Comparison of ENCODE assay signal across 28 cellular contexts in the genomic region with DNA sequence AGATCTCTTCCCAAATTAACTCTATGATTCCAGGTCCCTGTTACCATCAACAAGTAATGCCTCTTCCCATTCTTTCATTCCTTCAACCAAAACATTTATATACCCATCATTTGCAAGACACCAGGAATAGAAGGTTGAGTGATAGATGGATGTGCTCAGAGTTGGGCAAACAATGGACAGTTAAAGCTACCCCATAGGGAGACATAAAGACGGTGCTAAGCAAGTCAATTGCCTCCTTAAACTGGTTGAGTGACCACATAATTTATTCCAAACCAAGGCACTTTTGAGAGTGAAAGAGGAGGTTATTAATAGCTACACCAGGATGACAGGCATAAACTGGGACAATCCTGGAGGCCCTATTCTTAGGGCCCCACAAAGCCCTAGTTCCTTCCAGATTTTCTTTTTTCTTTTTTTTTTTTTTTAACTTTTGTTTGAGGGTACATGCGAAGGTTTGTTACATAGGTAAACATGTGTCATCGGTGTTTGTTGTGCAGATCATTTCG. TPM values are rescaled to one million over a fixed set of nuclear protein-coding genes. Genes with fewer than 3 reads are reported as not detected.
DNase-seq lines count a peak whose midpoint lies in the region; ATAC-seq lines count a peak whose summit lies in the region.
"Had no signal": no experiment of that assay in that cellular context is flagged by ENCODE, and none has a peak within 500 bp of the region (broad histone marks: within the 10 kb centered on the region; RNA-seq: fewer than 3 reads in every experiment).

No MANE protein-coding gene starts in this region.

- DNase-seq in DMS79 treated with DMSO at 0.1 percent for 48 hours (lab: John Stamatoyannopoulos, UW) (peak; percentile 33), NCI-H345 (lab: John Stamatoyannopoulos, UW) (peak; percentile 14), GM19240 (ENCODE audit: insufficient read length, low spot score) (no peak), sciatic nerve (ENCODE audit: low spot score) (no peak)
- DNase-seq: ACHN; activated B cell treated with CpG ODN at 0.5 μM for 24 hours; activated CD4-positive, alpha-beta T cell treated with anti-CD3 and anti-CD28 coated beads, Interleukin-2, amount 10 ng/mL, durations not matched to agents 7 days and 5 days; activated effector memory CD4-positive, alpha-beta T cell treated with anti-CD3 and anti-CD28 coated beads, Interleukin-2, amount 50 U/mL, for 16 hours; activated naive CD8-positive, alpha-beta T cell treated with anti-CD3 and anti-CD28 coated beads for 36 hours; activated T-cell treated with anti-CD3 and anti-CD28 coated beads, Interleukin-2, amount 50 U/mL, for 24 hours; anterior cingulate cortex; BE2C; CD8-positive, alpha-beta T cell; foreskin melanocyte; heart right ventricle; Karpas-422; mammary epithelial cell; NCI-H1694 treated with DMSO at 0.1 percent for 48 hours; posterior cingulate gyrus; stimulated activated CD4-positive, alpha-beta T cell treated with anti-CD3 and anti-CD28 coated beads, Interleukin-2, amount 100 ng/mL, for 48 hours; stomach; T-helper 1 cell had no signal

- H3K36me3 ChIP-seq in HUES48 (ENCODE audit: control insufficient read depth, insufficient read depth, low read length) (no peaks in the 10 kb centered on the region), iPS-20b (ENCODE audit: insufficient read depth, low read depth, low read length) (no peaks in the 10 kb centered on the region)
- H3K36me3 ChIP-seq: BE2C, breast epithelium, HAP-1, heart right ventricle, right atrium auricular region, stomach had no signal

- H3K9ac ChIP-seq in HUES48 (ENCODE audit: low read depth, low read length) = no peak overlapping the region
- no peak overlapping the region for H3K9ac ChIP-seq in iPS-20b (ENCODE audit: low read depth, low read length)

- H3K27me3 ChIP-seq in HUES48 (ENCODE audit: control insufficient read depth, insufficient read depth, low read length) = 0 out of 2 replicates have a peak, but pooled peaks cover 3% of the 10 kb centered on the region
- peaks cover 13% of the 10 kb centered on the region; the same call in 1 of the 2 replicates for H3K27me3 ChIP-seq in iPS-20b (ENCODE audit: insufficient read depth, low read length)
- H3K27me3 ChIP-seq: BE2C, breast epithelium, heart right ventricle, right atrium auricular region, stomach had no signal

- ATAC-seq in sciatic nerve (no peak), GM18867 (IDR thresholded peaks at IDR 0.05; ENCODE audit: unreplicated experiment) (no peak)
- ATAC-seq: CD8-positive, alpha-beta T cell had no signal

- 0 out of 2 replicates have a peak overlapping the region, but pooled peaks have one; percentile 10 for H3K4me3 ChIP-seq in HUES48 (ENCODE audit: low read depth, low read length)
- H3K4me3 ChIP-seq in iPS-20b (ENCODE audit: low read length) = peak overlapping the region; percentile 41
- H3K4me3 ChIP-seq: breast epithelium, HAP-1, heart right ventricle, right atrium auricular region, stomach had no signal

- intact Hi-C loops in sciatic nerve (cut with DNase I) = no loop called here

- H3K4me1 ChIP-seq in HUES48 (ENCODE audit: control insufficient read depth, insufficient read depth, low read length) (peaks cover 22% of the 10 kb centered on the region), iPS-20b (ENCODE audit: insufficient read depth, low read length) (peaks cover 25% of the 10 kb centered on the region; the same call in 1 of the 2 replicates)
- H3K4me1 ChIP-seq: BE2C, breast epithelium had no signal

- H3K9me3 ChIP-seq in HUES48 (ENCODE audit: control insufficient read depth, insufficient read depth, low read length) (no peaks in the 10 kb centered on the region), iPS-20b (ENCODE audit: insufficient read depth, low read depth, low read length) (no peaks in the 10 kb centered on the region)
- H3K9me3 ChIP-seq: BE2C, breast epithelium, HAP-1, heart right ventricle, right atrium auricular region, stomach had no signal

- H3K27ac ChIP-seq in HUES48 (ENCODE audit: low read depth, low read length) = no peak overlapping the region
- no peak overlapping the region for H3K27ac ChIP-seq in iPS-20b (ENCODE audit: low read length)
- H3K27ac ChIP-seq: breast epithelium, heart right ventricle, right atrium auricular region, stomach had no signal

RNA-seq across cellular contexts. Expression of a gene that starts 21.4 kb away (rescaled TPM):
- total RNA-seq in sciatic nerve = 30.4 TPM

Comparison
In these comparisons a context has a peak if more than half of its experiments do, and no peak if none do; other contexts are left out.
1. DNase-seq: peak in DMS79 treated with DMSO at 0.1 percent for 48 hours (single experiment) and NCI-H345 (single experiment); none in GM19240 (single experiment) and sciatic nerve (single experiment).